Comparison of ENCODE assay signal across 9 cellular contexts in the genomic region with DNA sequence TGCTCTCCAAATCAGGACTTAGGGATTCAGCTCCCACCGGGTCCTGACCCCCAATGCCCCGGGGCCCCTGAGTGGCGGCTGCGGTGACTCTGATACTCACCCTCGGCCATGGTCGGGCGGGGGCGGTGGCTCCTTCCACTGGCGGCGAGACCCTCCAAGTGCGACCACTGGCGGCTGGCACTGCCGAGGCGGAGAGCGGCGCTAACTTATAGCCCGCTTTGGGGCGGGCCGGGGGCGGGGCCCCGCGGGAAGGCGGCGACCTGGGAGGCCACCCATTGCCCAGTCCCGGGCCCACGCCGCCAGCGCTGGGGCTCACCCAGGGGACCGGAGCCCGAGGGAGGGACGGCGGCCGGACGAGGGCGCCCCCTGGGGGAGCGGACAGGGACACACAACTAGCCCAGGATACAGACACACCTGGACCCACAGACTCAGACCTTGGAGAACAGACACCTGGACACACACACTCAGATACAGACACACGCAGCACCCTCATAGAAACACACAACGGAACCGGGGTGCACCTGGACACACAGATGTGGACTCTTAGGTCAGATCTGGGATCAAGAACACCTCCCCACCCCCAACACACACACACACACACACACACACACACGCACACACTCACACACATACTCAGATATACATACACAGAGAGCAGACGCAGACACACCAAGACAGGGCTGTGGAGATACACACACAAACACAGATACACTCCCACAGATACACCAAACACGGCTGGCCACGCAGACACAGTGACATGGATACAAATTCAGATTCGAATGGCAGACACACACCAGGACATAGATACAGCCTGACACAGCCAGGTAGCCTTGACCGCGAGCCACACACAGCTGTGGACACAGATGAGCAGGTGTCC. TPM values are rescaled to one million over a fixed set of nuclear protein-coding genes. Genes with fewer than 3 reads are reported as not detected.
DNase-seq lines count a peak whose midpoint lies in the region; ATAC-seq, FAIRE-seq and TF ChIP-seq lines count a peak whose summit lies in the region.
"Had no signal": no experiment of that assay in that cellular context is flagged by ENCODE, and none has a peak within 500 bp of the region (broad histone marks: within the 10 kb centered on the region; RNA-seq: fewer than 3 reads in every experiment).

A gene (minus strand): TSS at position 182 of the 877 bp plus-strand sequence. CDS start 72 bp downstream, at position 110.

- peak; percentile 27 for FAIRE-seq in urothelium cell line (lab: Jason Lieb, UNC)
- FAIRE-seq: G401.6 had no signal

- H3K27me3 Mint-ChIP-seq in neural progenitor cell (ENCODE audit: insufficient read depth, low read depth) = peaks cover 12% of the 10 kb centered on the region

- peak; percentile 78 for ATAC-seq in HG03135 (IDR thresholded peaks at IDR 0.05; ENCODE audit: unreplicated experiment)

- H4K20me1 ChIP-seq in OCI-LY1 (ENCODE audit: insufficient read depth, low read length) (no peaks in the 10 kb centered on the region), neural progenitor cell (ENCODE audit: low read depth) (no peaks in the 10 kb centered on the region)

- H3K36me3 ChIP-seq in OCI-LY1 (ENCODE audit: insufficient read depth, low read length) (no peaks in the 10 kb centered on the region), neural progenitor cell (no peaks in the 10 kb centered on the region)

- H3K36me3 Mint-ChIP-seq in neural progenitor cell = no peaks in the 10 kb centered on the region

- DNase-seq in NCI-H2029 treated with DMSO at 0.1 percent for 48 hours (lab: John Stamatoyannopoulos, UW) (peak; percentile 74), NCI-H2029 (lab: John Stamatoyannopoulos, UW) (no peak), foreskin fibroblast (peak; percentile 75 to 88), neural progenitor cell (ENCODE audit: low spot score) (peak; percentile 85), urothelium cell line (ENCODE audit: low spot score) (peak; percentile 87)
- DNase-seq in activated T-cell treated with anti-CD3 and anti-CD28 coated beads, Interleukin-2, amount 50 U/mL, for 48 hours = peak; percentile 63 to 71

- H3K4me3 ChIP-seq in OCI-LY1 (ENCODE audit: low read depth, low read length, poor library complexity, severe bottlenecking) (no peak within 1 kb of the TSS), foreskin fibroblast (ENCODE audit: low read depth in 1 of 2, low read length in 2 of 2) (peak within 1 kb of the TSS; percentile 41 to 49), neural progenitor cell (peak within 1 kb of the TSS; percentile 42)

- H3K9ac ChIP-seq in OCI-LY1 (ENCODE audit: low read length) = no peak within 1 kb of the TSS
- H3K9ac ChIP-seq in neural progenitor cell = no peak within 1 kb of the TSS

- no peaks in the 10 kb centered on the region for H3K9me3 ChIP-seq in OCI-LY1 (ENCODE audit: low read length)
- no peaks in the 10 kb centered on the region for H3K9me3 ChIP-seq in neural progenitor cell (ENCODE audit: low read depth)

- H2AFZ ChIP-seq in OCI-LY1 (ENCODE audit: low read length) = no peak within 1 kb of the TSS
- H2AFZ ChIP-seq in neural progenitor cell (replicated peaks) = peak within 1 kb of the TSS; percentile 75

- H3K9me3 Mint-ChIP-seq in neural progenitor cell = no peaks in the 10 kb centered on the region

- H3K27ac Mint-ChIP-seq in neural progenitor cell = peak within 1 kb of the TSS; percentile 76

- H3F3A ChIP-seq in OCI-LY1 (ENCODE audit: insufficient read depth, low read length) (no peaks in the 10 kb centered on the region), neural progenitor cell (ENCODE audit: low read depth) (no peaks in the 10 kb centered on the region)

- H3K79me2 ChIP-seq in OCI-LY1 (ENCODE audit: insufficient read depth, low read length) (no peaks in the 10 kb centered on the region), neural progenitor cell (ENCODE audit: low read depth) (no peaks in the 10 kb centered on the region)

- no peak within 1 kb of the TSS for H3K27ac ChIP-seq in OCI-LY1 (ENCODE audit: low read depth, low read length, poor library complexity, severe bottlenecking)
- no peak within 1 kb of the TSS for H3K27ac ChIP-seq in neural progenitor cell

- H3K4me1 Mint-ChIP-seq in neural progenitor cell = peaks cover 14% of the 10 kb centered on the region

- no peaks in the 10 kb centered on the region for H3K9me2 ChIP-seq in OCI-LY1 (ENCODE audit: low read depth, low read length)

- H3K4me2 ChIP-seq in OCI-LY1 (ENCODE audit: low read length) (peak within 1 kb of the TSS; percentile 30; the same call in 1 of the 2 replicates), neural progenitor cell (peak within 1 kb of the TSS; percentile 77)

- peaks cover 5% of the 10 kb centered on the region for H3K4me1 ChIP-seq in OCI-LY1 (ENCODE audit: insufficient read depth, low read length, severe bottlenecking)
- no peaks in the 10 kb centered on the region for H3K4me1 ChIP-seq in neural progenitor cell

- TF ChIP-seq CTCF in OCI-LY1 (IDR thresholded peaks at IDR 0.05; ENCODE audit: low read length) (peak; percentile 83), foreskin fibroblast (IDR thresholded peaks at IDR 0.05; ENCODE audit: low read depth, low read length) (peak; percentile 72), neural progenitor cell (IDR thresholded peaks at IDR 0.05) (peak; percentile 83)

- peak within 1 kb of the TSS; percentile 80 for H3K4me3 Mint-ChIP-seq in neural progenitor cell

- H3K27me3 ChIP-seq in OCI-LY1 (ENCODE audit: insufficient read depth, low read length) = peaks cover 7% of the 10 kb centered on the region
- peaks cover 17% of the 10 kb centered on the region for H3K27me3 ChIP-seq in neural progenitor cell

RNA-seq across cellular contexts. Expression of the gene that starts here (rescaled TPM):
- 0.22 and 0.28 TPM in 2 replicates for total RNA-seq in neural progenitor cell (ENCODE audit: low replicate concordance)

Comparison
In these comparisons a context has a peak if more than half of its experiments do, and no peak if none do; other contexts are left out.
1. Peak in DNase-seq, H3K4me3 ChIP-seq and H3K4me2 ChIP-seq in neural progenitor cell; RNA of the gene not detected or under 1 TPM.